ENCODE assay signal across 11 cellular contexts in the genomic region with DNA sequence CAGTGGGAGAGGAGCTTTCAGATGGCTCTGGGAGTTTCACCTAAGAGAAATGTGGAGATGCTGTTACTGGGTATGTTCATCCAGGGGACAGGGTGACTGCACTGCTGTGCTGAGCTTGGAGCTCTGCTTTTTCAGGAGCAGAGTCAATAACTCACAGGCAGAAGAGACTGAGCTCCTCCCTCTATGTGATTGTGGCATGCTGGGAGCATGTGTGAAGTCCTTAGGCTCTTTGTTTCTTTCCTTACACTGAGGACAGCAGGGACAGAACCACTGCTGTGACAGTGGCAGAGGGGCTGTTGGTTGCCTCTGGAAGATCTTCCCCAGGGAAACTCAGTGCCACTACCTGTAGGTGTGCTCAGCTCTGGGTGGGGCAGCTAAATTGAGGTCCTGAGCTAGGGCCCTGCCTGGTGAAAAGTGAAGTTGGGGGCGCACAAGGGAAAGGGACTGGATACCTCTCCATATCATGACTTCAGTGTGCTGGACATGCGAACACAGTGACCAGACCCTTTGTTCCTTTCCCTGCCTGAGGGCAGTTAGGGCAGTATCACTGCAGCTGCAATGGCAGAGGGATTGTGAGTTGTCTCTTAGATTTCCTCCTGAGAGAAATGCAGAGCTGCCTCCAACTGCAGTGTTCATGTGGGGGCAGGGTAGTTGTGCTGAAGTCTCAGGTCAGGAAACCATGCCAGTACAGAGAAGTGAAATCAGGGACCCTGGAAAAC.
"Had no signal": no experiment of that assay in that cellular context is flagged by ENCODE, and none has a peak within 500 bp of the region (broad histone marks: within the 10 kb centered on the region; RNA-seq: fewer than 3 reads in every experiment).

No MANE protein-coding gene starts in this region.

- H3K9me3 ChIP-seq: breast epithelium, stomach, vagina had no signal

- H3K9ac ChIP-seq: parathyroid adenoma had no signal

- H3K9me3 Mint-ChIP-seq: activated CD4-positive, alpha-beta memory T cell treated with anti-CD3 and anti-CD28 coated beads, Interleukin-2, amount 10 ng/mL, durations not matched to agents 7 days and 5 days; T-helper 2 cell treated with Interferon-gamma antibody and Interleukin-4, amounts not matched to agents 5 μg/mL and 100 μg/mL, for 36 hours had no signal

- H3K4me1 Mint-ChIP-seq: activated CD4-positive, alpha-beta memory T cell treated with anti-CD3 and anti-CD28 coated beads, Interleukin-2, amount 10 ng/mL, durations not matched to agents 7 days and 5 days had no signal

- H3K4me3 ChIP-seq: breast epithelium, skin epidermis, stomach, vagina had no signal

- H3K36me3 ChIP-seq: breast epithelium, stomach, vagina had no signal

- H3K4me1 ChIP-seq: breast epithelium, parathyroid adenoma, stomach, vagina had no signal

- H3K27ac Mint-ChIP-seq: activated CD4-positive, alpha-beta memory T cell treated with anti-CD3 and anti-CD28 coated beads, Interleukin-2, amount 10 ng/mL, durations not matched to agents 7 days and 5 days; activated T-cell treated with anti-CD3 and anti-CD28 coated beads, Interleukin-2, amount 50 U/mL, for 72 hours; T-helper 2 cell treated with Interferon-gamma antibody and Interleukin-4, amounts not matched to agents 5 μg/mL and 100 μg/mL, for 36 hours had no signal

- H3K27me3 ChIP-seq: stomach, vagina had no signal

- H3K79me2 ChIP-seq: parathyroid adenoma had no signal

- H2AFZ ChIP-seq: parathyroid adenoma had no signal

- ATAC-seq: activated T-cell treated with anti-CD3 and anti-CD28 coated beads, Interleukin-2, amount 50 U/mL, for 72 hours had no signal

- H3K27me3 Mint-ChIP-seq: activated CD4-positive, alpha-beta memory T cell treated with anti-CD3 and anti-CD28 coated beads, Interleukin-2, amount 10 ng/mL, durations not matched to agents 7 days and 5 days had no signal

- H3K4me3 Mint-ChIP-seq: activated CD4-positive, alpha-beta memory T cell treated with anti-CD3 and anti-CD28 coated beads, Interleukin-2, amount 10 ng/mL, durations not matched to agents 7 days and 5 days; activated T-cell treated with anti-CD3 and anti-CD28 coated beads, Interleukin-2, amount 50 U/mL, for 72 hours; T-helper 2 cell treated with Interferon-gamma antibody and Interleukin-4, amounts not matched to agents 5 μg/mL and 100 μg/mL, for 36 hours had no signal

- H3K27ac ChIP-seq: breast epithelium, parathyroid adenoma, skin epidermis, stomach, vagina had no signal

- DNase-seq: activated CD4-positive, alpha-beta memory T cell treated with anti-CD3 and anti-CD28 coated beads, Interleukin-2, amount 10 ng/mL, durations not matched to agents 7 days and 5 days; activated naive CD4-positive, alpha-beta T cell; activated T-cell treated with anti-CD3 and anti-CD28 coated beads, Interleukin-2, amount 50 U/mL, for 72 hours; dermis blood vessel endothelial cell; head of caudate nucleus; stomach had no signal
